Comparison of ENCODE assay signal across 18 cellular contexts in the genomic region with DNA sequence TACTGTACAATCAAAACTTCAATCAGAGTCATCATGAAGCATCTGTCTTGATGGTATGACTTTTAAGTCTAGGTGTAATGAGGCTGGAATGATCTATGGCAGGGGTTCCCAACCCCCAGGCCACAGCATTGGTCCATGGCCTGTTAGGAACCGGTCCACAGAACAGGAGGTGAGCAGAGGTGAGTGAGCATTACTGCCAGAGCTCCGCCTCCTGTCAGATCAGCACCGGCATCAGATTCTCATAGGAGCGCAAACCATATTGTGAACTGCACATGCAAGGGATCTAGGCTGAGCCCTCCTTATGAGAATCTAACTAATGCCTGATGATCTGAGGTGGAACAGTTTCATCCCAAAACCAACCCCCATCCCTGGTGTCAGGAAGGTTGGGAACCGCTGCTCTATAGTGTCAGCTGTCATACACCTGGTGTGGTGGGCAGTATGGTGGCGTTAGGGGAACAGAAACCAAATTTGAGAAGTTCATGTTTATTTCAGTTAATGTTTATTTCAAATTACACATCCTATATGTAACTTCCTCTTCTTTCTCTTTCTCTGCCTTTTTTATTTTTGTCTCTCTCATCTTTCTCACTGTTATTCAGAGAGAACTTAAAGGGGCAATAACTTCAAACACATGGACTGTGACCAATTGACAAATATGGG.
DNase-seq lines count a peak whose midpoint lies in the region; ATAC-seq lines count a peak whose summit lies in the region.
"Had no signal": no experiment of that assay in that cellular context is flagged by ENCODE, and none has a peak within 500 bp of the region (broad histone marks: within the 10 kb centered on the region; RNA-seq: fewer than 3 reads in every experiment).

No MANE protein-coding gene starts in this region.

- H4K8ac ChIP-seq in trophoblast cell (ENCODE audit: low read depth, low read length): no peak overlapping the region

- H3K18ac ChIP-seq in trophoblast cell (ENCODE audit: low read length): no peak overlapping the region

- peaks cover 0 to 2% (median 0%) of the 10 kb centered on the region in 7 donors for H3K4me1 Mint-ChIP-seq in naive thymus-derived CD4-positive, alpha-beta T cell
- H3K4me1 Mint-ChIP-seq: natural killer cell had no signal

- peaks cover 37% of the 10 kb centered on the region for H3K4me1 ChIP-seq in rectal smooth muscle tissue (ENCODE audit: control insufficient read depth, insufficient read depth, low read length)
- peaks cover 0 to 3% of the 10 kb centered on the region in 2 experiments for H3K4me1 ChIP-seq in trophoblast cell (ENCODE audit: control insufficient read depth in 1 of 2, insufficient read depth in 2 of 2, low read length in 2 of 2)
- no peaks in the 10 kb centered on the region for H3K4me1 ChIP-seq in naive thymus-derived CD4-positive, alpha-beta T cell (ENCODE audit: control insufficient read depth in 2 of 2, insufficient read depth in 2 of 2, low read length in 2 of 2)

- no peak overlapping the region for H3K23ac ChIP-seq in trophoblast cell (ENCODE audit: low read length)

- H3K27me3 ChIP-seq in rectal smooth muscle tissue (ENCODE audit: control insufficient read depth, insufficient read depth, low read length) (no peaks in the 10 kb centered on the region), trophoblast cell (ENCODE audit: insufficient read depth, low read length) (no peaks in the 10 kb centered on the region)
- no peaks in the 10 kb centered on the region for H3K27me3 ChIP-seq in naive thymus-derived CD4-positive, alpha-beta T cell (ENCODE audit: control insufficient read depth in 2 of 2, insufficient read depth in 2 of 2, low read length in 2 of 2)

- no peak overlapping the region for H4K12ac ChIP-seq in trophoblast cell (ENCODE audit: low read depth, low read length)

- H3K27me3 Mint-ChIP-seq in naive thymus-derived CD4-positive, alpha-beta T cell: peaks cover 0 to 12% (median 6%) of the 10 kb centered on the region in 5 donors

- no peak overlapping the region for H2BK12ac ChIP-seq in trophoblast cell (ENCODE audit: low read length)

- no peak overlapping the region for H3K4me3 ChIP-seq in rectal smooth muscle tissue (ENCODE audit: low read length)
- no peak overlapping the region for H3K4me3 ChIP-seq in trophoblast cell (ENCODE audit: low read depth, low read length)
- H3K4me3 ChIP-seq in naive thymus-derived CD4-positive, alpha-beta T cell (ENCODE audit: low read length): no peak overlapping the region
- H3K4me3 ChIP-seq: GM12878, PC-9 had no signal

- H3K9me3 ChIP-seq in trophoblast cell (ENCODE audit: insufficient read depth, low read depth, low read length): no peaks in the 10 kb centered on the region
- no peaks in the 10 kb centered on the region for H3K9me3 ChIP-seq in naive thymus-derived CD4-positive, alpha-beta T cell (ENCODE audit: control insufficient read depth in 2 of 3, low read length in 3 of 3)

- H2AFZ ChIP-seq in trophoblast cell (ENCODE audit: insufficient read depth, low read length, poor library complexity): no peak overlapping the region
- H2AFZ ChIP-seq: PC-9 had no signal

- POLR2A ChIA-PET in naive thymus-derived CD4-positive, alpha-beta T cell (lab: Charles Lee): no interaction called here

- no CpG with 5 or more reads among the region's 6 CpGs for WGBS in trophoblast cell (ENCODE audit: extremely low coverage, insufficient coverage, insufficient read length)

- peak overlapping the region; percentile 72 for H3K27ac ChIP-seq in rectal smooth muscle tissue (ENCODE audit: low read depth, low read length)
- no peak overlapping the region for H3K27ac ChIP-seq in trophoblast cell (ENCODE audit: low read depth, low read length)
- no peak overlapping the region for H3K27ac ChIP-seq in naive thymus-derived CD4-positive, alpha-beta T cell (ENCODE audit: low read depth, low read length)
- H3K27ac ChIP-seq: PC-9 had no signal

- H3K27ac Mint-ChIP-seq in naive thymus-derived CD4-positive, alpha-beta T cell: no peak overlapping the region
- H3K27ac Mint-ChIP-seq: activated naive CD8-positive, alpha-beta T cell; natural killer cell had no signal

- H3K14ac ChIP-seq in trophoblast cell (ENCODE audit: low read length): no peak overlapping the region

- no peak overlapping the region for H3K4me3 Mint-ChIP-seq in naive thymus-derived CD4-positive, alpha-beta T cell
- H3K4me3 Mint-ChIP-seq: activated naive CD8-positive, alpha-beta T cell; natural killer cell had no signal

- H3K4ac ChIP-seq in trophoblast cell (ENCODE audit: low read depth, low read length): no peak overlapping the region

- H3K36me3 ChIP-seq in rectal smooth muscle tissue (ENCODE audit: control insufficient read depth, insufficient read depth, low read length): no peaks in the 10 kb centered on the region
- H3K36me3 ChIP-seq in trophoblast cell (ENCODE audit: control insufficient read depth in 1 of 2, insufficient read depth in 2 of 2, low read length in 2 of 2): no peaks in the 10 kb centered on the region
- H3K36me3 ChIP-seq in naive thymus-derived CD4-positive, alpha-beta T cell (ENCODE audit: control insufficient read depth in 2 of 3, insufficient read depth in 3 of 3, low read length in 3 of 3): no peaks in the 10 kb centered on the region

- H2BK120ac ChIP-seq in trophoblast cell (ENCODE audit: insufficient read depth, low read length, poor library complexity): no peak overlapping the region

- DNase-seq in NCI-H2107 (lab: John Stamatoyannopoulos, UW) (no peak), NCI-H446 (lab: John Stamatoyannopoulos, UW) (no peak), trophoblast cell (no peak)
- no peak for DNase-seq in naive thymus-derived CD4-positive, alpha-beta T cell
- DNase-seq: activated CD8-positive, alpha-beta memory T cell treated with anti-CD3 and anti-CD28 coated beads for 24 hours; natural killer cell; NCI-H2029; PC-9; stimulated activated CD4-positive, alpha-beta T cell treated with anti-CD3 and anti-CD28 coated beads, Interleukin-12 subunit alpha, Interleukin-12 subunit beta, amount 100 ng/mL, for 4 hours; stimulated activated CD8-positive, alpha-beta memory T cell treated with anti-CD3 and anti-CD28 coated beads, Interleukin-4, amount 100 ng/mL, for 48 hours; T-helper 9 cell had no signal

- H3K79me1 ChIP-seq in trophoblast cell (ENCODE audit: low read length): no peaks in the 10 kb centered on the region

- H3K79me2 ChIP-seq in trophoblast cell (ENCODE audit: control insufficient read depth, insufficient read depth, low read length, poor library complexity): no peaks in the 10 kb centered on the region

- H2BK5ac ChIP-seq in trophoblast cell (ENCODE audit: low read depth, low read length, poor library complexity): no peak overlapping the region

- H3K9me3 Mint-ChIP-seq in naive thymus-derived CD4-positive, alpha-beta T cell: peaks cover 0 to 4% (median 0%) of the 10 kb centered on the region in 11 donors

- CTCF ChIA-PET in naive thymus-derived CD4-positive, alpha-beta T cell (lab: Charles Lee): no interaction called here

- H2AK5ac ChIP-seq in trophoblast cell (ENCODE audit: low read length): no peak overlapping the region

- H3K36me3 Mint-ChIP-seq in naive thymus-derived CD4-positive, alpha-beta T cell: no peaks in the 10 kb centered on the region
- H3K36me3 Mint-ChIP-seq: activated naive CD8-positive, alpha-beta T cell; natural killer cell had no signal

- intact Hi-C loops in naive thymus-derived CD4-positive, alpha-beta T cell (cut with micrococcal nuclease): no loop called here

- peak; percentile 45 for ATAC-seq in GM18868 (IDR thresholded peaks at IDR 0.05; ENCODE audit: unreplicated experiment)
- peak; percentile 38 for ATAC-seq in HG02588 (IDR thresholded peaks at IDR 0.05; ENCODE audit: unreplicated experiment)
- ATAC-seq in HG03521 (IDR thresholded peaks at IDR 0.05; ENCODE audit: unreplicated experiment): peak; percentile 49
- ATAC-seq in naive thymus-derived CD4-positive, alpha-beta T cell: no peak
- ATAC-seq: GM12878, HCT116, natural killer cell had no signal

- no peak overlapping the region for H3K9ac ChIP-seq in rectal smooth muscle tissue (ENCODE audit: low read length)
- no peak overlapping the region for H3K9ac ChIP-seq in trophoblast cell (ENCODE audit: low read length)

- H4K91ac ChIP-seq in trophoblast cell (ENCODE audit: low read depth, low read length): no peak overlapping the region

- no peak overlapping the region for H3K4me2 ChIP-seq in trophoblast cell (ENCODE audit: low read length)
- H3K4me2 ChIP-seq: PC-9 had no signal
